ENCODE assay signal across 1 cellular context in the genomic region with DNA sequence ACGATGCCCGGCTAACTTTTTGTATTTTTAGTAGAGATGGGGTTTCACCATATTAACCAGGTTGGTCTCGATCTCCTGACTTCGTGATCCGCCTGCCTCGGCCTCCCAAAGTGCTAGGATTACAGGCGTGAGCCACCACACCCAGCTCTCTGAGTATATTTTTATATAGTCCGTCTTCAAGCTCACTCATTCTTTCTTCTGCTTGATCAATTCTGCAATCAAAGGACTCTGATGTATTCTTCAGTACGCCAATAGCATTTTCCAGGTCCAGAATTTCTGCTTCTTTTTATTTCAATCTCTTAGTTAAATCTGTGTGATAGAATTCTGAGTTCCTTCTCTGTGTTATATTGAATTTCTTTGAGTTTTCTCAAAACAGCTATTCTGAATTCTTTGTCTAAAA.
DNase-seq lines count a peak whose midpoint lies in the region; ATAC-seq, FAIRE-seq and TF ChIP-seq lines count a peak whose summit lies in the region.
"Not testable (repeated sequence)": the region's sequence is repeated elsewhere in the genome, so short reads cannot be mapped to it uniquely, and the experiment has no call there.

No MANE protein-coding gene starts in this region.

- not testable (repeated sequence) for H2AFZ ChIP-seq in HepG2 (ENCODE audit: low read length)

- not testable (repeated sequence) for H3K36me3 ChIP-seq in HepG2 (replicated peaks in 1 of 2; ENCODE audit: control insufficient read depth in 1 of 2, insufficient read depth in 2 of 2, low read length in 2 of 2)

- POLR2A ChIA-PET in HepG2 (lab: Yijun Ruan, JAX) = not testable (repeated sequence)

- not testable (repeated sequence) for H3K27ac ChIP-seq in HepG2 (ENCODE audit: extremely low read length, insufficient read depth, low read length)

- not testable (repeated sequence) for H4K20me1 ChIP-seq in HepG2 (ENCODE audit: insufficient read depth, low read length)

- peaks cover 18% of the 10 kb centered on the region for H3K9me3 ChIP-seq in HepG2 (ENCODE audit: low read length)

- intact Hi-C loops in HepG2 (cut with micrococcal nuclease; ENCODE audit: unreplicated experiment) = not testable (repeated sequence)

- not testable (repeated sequence) for BruUV-seq in HepG2 (replicated peaks; lab: Mats Ljungman, UMichigan)

- not testable (repeated sequence) for TF ChIP-seq CTCF in HepG2 (CRISPR knock-in tag; IDR thresholded peaks at IDR 0.05)

- WGBS in HepG2 (ENCODE audit: low lambda C conversion rate) = 90% methylated on average over 9 of the region's 9 CpGs

- TF ChIP-seq RAD21 in HepG2 (CRISPR knock-in tag; IDR thresholded peaks at IDR 0.05) = not testable (repeated sequence)

- FAIRE-seq in HepG2 (lab: Jason Lieb, UNC) = not testable (repeated sequence)

- in situ Hi-C loops in HepG2 (cut with HindIII; ENCODE audit: extremely low pct_ligation_motif_present, low pct_unique_long_range_greater_than_20kb) = not testable (repeated sequence)

- CTCF ChIA-PET in HepG2 (lab: Yijun Ruan, JAX; ENCODE audit: low intra/inter-chr PET ratio, low total read pairs) = not testable (repeated sequence)

- H3K79me2 ChIP-seq in HepG2 (ENCODE audit: insufficient read depth, low read length) = not testable (repeated sequence)

- not testable (repeated sequence) for H3K4me2 ChIP-seq in HepG2 (ENCODE audit: low read depth, low read length)

- not testable (repeated sequence) for H3K27me3 ChIP-seq in HepG2 (ENCODE audit: control insufficient read depth in 1 of 2, insufficient read depth in 2 of 2, low read length in 2 of 2)

- not testable (repeated sequence) for DNase-seq in HepG2 (ENCODE audit: low spot score)

- H3K4me3 ChIP-seq in HepG2 (replicated peaks in 1 of 3; ENCODE audit: insufficient read depth in 1 of 3, low read depth in 2 of 3, low read length in 3 of 3) = not testable (repeated sequence)

- not testable (repeated sequence) for ATAC-seq in HepG2

- TF ChIP-seq EP300 in HepG2 (IDR thresholded peaks at IDR 0.05; ENCODE audit: low read depth in 2 of 2, low read length in 2 of 2); HepG2 (CRISPR knock-in tag; IDR thresholded peaks at IDR 0.05; ENCODE audit: borderline replicate concordance): not testable (repeated sequence)

- not testable (repeated sequence) for H3K9ac ChIP-seq in HepG2 (ENCODE audit: insufficient read depth, low read depth, low read length)

- TF ChIP-seq POLR2A in HepG2 (IDR thresholded peaks at IDR 0.05; ENCODE audit: insufficient read depth in 1 of 2, low read depth in 2 of 2, low read length in 2 of 2) = not testable (repeated sequence)

- peaks cover 27% of the 10 kb centered on the region for H3K4me1 ChIP-seq in HepG2 (ENCODE audit: insufficient read depth, low read length)

TF ChIP-seq in HepG2, 621 proteins besides CTCF, POLR2A, EP300 and RAD21:
- peak; percentile 94 for TF ChIP-seq ZNF160 (CRISPR knock-in tag; IDR thresholded peaks at IDR 0.05)
